In the genomic region with DNA sequence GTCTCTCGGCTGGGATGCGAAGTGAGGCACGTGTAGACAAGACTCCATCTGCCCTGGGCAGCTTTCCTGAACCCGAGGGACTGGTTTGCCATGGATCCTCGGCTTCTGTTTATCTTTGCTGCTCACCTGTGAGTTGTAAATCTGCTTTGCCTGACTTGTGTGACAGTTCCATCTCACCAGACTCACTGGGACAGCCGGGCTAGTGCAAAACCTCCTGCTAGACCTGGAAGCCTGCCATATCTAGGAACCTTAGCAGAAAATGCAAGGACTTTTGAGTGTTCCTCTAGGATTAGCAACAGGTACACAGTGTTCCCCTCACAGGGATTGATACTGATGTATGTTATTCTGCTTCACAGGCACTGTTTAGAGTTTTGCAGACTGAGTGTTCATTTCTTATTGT, we compare ENCODE assay signal across 16 cellular contexts.
DNase-seq lines count a peak whose midpoint lies in the region; ATAC-seq, FAIRE-seq and TF ChIP-seq lines count a peak whose summit lies in the region.
"Had no signal": no experiment of that assay in that cellular context is flagged by ENCODE, and none has a peak within 500 bp of the region (broad histone marks: within the 10 kb centered on the region; RNA-seq: fewer than 3 reads in every experiment).

No MANE protein-coding gene starts in this region.

- H3K56ac ChIP-seq in mesendoderm (ENCODE audit: low read length): no peak overlapping the region

- peak overlapping the region; percentile 47 for H3K4ac ChIP-seq in mesendoderm (ENCODE audit: low read depth, low read length)

- DNase-seq in NCI-H128 (lab: John Stamatoyannopoulos, UW; ENCODE audit: unreplicated experiment) (peak; percentile 66), K562 (ENCODE audit: extremely low read depth in 1 of 4, low spot score in 3 of 4) (peak in 1 of 4 experiments; percentile 14), mesendoderm (no peak), NCI-H1694 treated with DMSO at 0.1 percent for 48 hours (lab: John Stamatoyannopoulos, UW) (no peak), Peyer's patch (no peak), SW 1271 (lab: John Stamatoyannopoulos, UW) (no peak)
- no peak for DNase-seq in activated T-cell treated with anti-CD3 and anti-CD28 coated beads, Interleukin-2, amount 50 U/mL, for 72 hours
- DNase-seq: activated CD8-positive, alpha-beta T cell treated with anti-CD3 and anti-CD28 coated beads, Interleukin-2, amount 10 ng/mL, durations not matched to agents 7 days and 5 days; activated naive CD4-positive, alpha-beta T cell treated with anti-CD3 and anti-CD28 coated beads, Interleukin-2, amount 10 ng/mL, durations not matched to agents 7 days and 5 days; CD4-positive, alpha-beta T cell; H9; nephron progenitor cell had no signal

- in situ Hi-C loops in K562 (cut with MboI): no loop called here

- TF ChIP-seq CTCF in C4-2B (conservative IDR thresholded peaks at IDR 0.05) (no peak), K562 (IDR thresholded peaks at IDR 0.05 in 2 of 3, conservative IDR thresholded peaks at IDR 0.05 in 1 of 3; ENCODE audit: insufficient read depth in 2 of 3, low read depth in 1 of 3, low read length in 3 of 3) (no peak), Peyer's patch (IDR thresholded peaks at IDR 0.05) (no peak)

- H3K9me3 Mint-ChIP-seq in activated T-cell treated with anti-CD3 and anti-CD28 coated beads, Interleukin-2, amount 50 U/mL, for 72 hours: no peaks in the 10 kb centered on the region
- H3K9me3 Mint-ChIP-seq: activated naive CD4-positive, alpha-beta T cell treated with anti-CD3 and anti-CD28 coated beads, Interleukin-2, amount 10 ng/mL, durations not matched to agents 7 days and 5 days; CD4-positive, alpha-beta T cell; central memory CD8-positive, alpha-beta T cell; H9; nephron progenitor cell; T-helper 1 cell treated with Interleukin-12 subunit alpha and Interleukin-12 subunit beta and Interleukin-4 antibody, amounts not matched to agents 30 μg/mL and 1 μg/mL, for 36 hours had no signal

- H3K79me2 ChIP-seq in K562 (ENCODE audit: control insufficient read depth, insufficient read depth, low read length) (no peaks in the 10 kb centered on the region), mesendoderm (ENCODE audit: control insufficient read depth, insufficient read depth, low read length) (no peaks in the 10 kb centered on the region)

- no peaks in the 10 kb centered on the region for H3K9me3 ChIP-seq in K562 (replicated peaks; ENCODE audit: control insufficient read depth, insufficient read depth, low read depth, low read length)
- no peaks in the 10 kb centered on the region for H3K9me3 ChIP-seq in Peyer's patch

- H3K27ac ChIP-seq in C4-2B (peak overlapping the region; percentile 85), K562 (ENCODE audit: extremely low read depth, low read depth, low read length) (no peak overlapping the region), mesendoderm (ENCODE audit: low read depth, low read length) (no peak overlapping the region), Peyer's patch (peak overlapping the region in 2 of 4 donors; percentile 37 to 65)
- H3K27ac ChIP-seq: KMS-11 had no signal

- H2BK5ac ChIP-seq in mesendoderm (ENCODE audit: low read length): no peak overlapping the region

- no peak overlapping the region for H4K5ac ChIP-seq in mesendoderm (ENCODE audit: low read length)

- under 1% methylated on average over 6 of the region's 6 CpGs for WGBS in K562 (ENCODE audit: insufficient coverage, low coverage, missing lambda C conversion rate)
- no CpG with 5 or more reads among the region's 6 CpGs for WGBS in mesendoderm (ENCODE audit: extremely low coverage, insufficient coverage, low lambda C conversion rate)

- no TSS peak for BruUV-seq in K562 (replicated peaks; lab: Mats Ljungman, UMichigan)

- no peaks in the 10 kb centered on the region for H3K79me1 ChIP-seq in mesendoderm (ENCODE audit: low read length)

- no peak for TF ChIP-seq EP300 in K562 (IDR thresholded peaks at IDR 0.05; ENCODE audit: low read length)

- peaks cover 16% of the 10 kb centered on the region for H3K27me3 Mint-ChIP-seq in activated T-cell treated with anti-CD3 and anti-CD28 coated beads, Interleukin-2, amount 50 U/mL, for 72 hours (ENCODE audit: low read depth)

- no peak for TF ChIP-seq RAD21 in K562 (CRISPR knock-in tag; conservative IDR thresholded peaks at IDR 0.05 in 1 of 2, IDR thresholded peaks at IDR 0.05 in 1 of 2)

- CTCF ChIA-PET in K562 (lab: Yijun Ruan, JAX; ENCODE audit: low intra/inter-chr PET ratio): no interaction called here

- no peaks in the 10 kb centered on the region for H3K36me3 ChIP-seq in K562 (ENCODE audit: control insufficient read depth, insufficient read depth, low read length)
- H3K36me3 ChIP-seq in mesendoderm (ENCODE audit: control insufficient read depth, insufficient read depth, low read length): no peaks in the 10 kb centered on the region
- no peaks in the 10 kb centered on the region for H3K36me3 ChIP-seq in Peyer's patch

- POLR2A ChIA-PET in K562 (lab: Yijun Ruan, JAX): interaction anchor here (0.7 kb wide), 1 partner anchor 868 kb away, joined by 3 read pairs; no protein-coding TSS in a partner anchor

- H3K4me2 ChIP-seq in K562 (ENCODE audit: insufficient read depth, low read length) (no peak overlapping the region), mesendoderm (ENCODE audit: low read length) (no peak overlapping the region)
- H3K4me2 ChIP-seq: KMS-11 had no signal

- H4K20me1 ChIP-seq in K562 (replicated peaks; ENCODE audit: control insufficient read depth, insufficient read depth, low read length): 0 out of 2 replicates have a peak, but pooled peaks cover 2% of the 10 kb centered on the region

- no peak overlapping the region for H3K27ac Mint-ChIP-seq in activated T-cell treated with anti-CD3 and anti-CD28 coated beads, Interleukin-2, amount 50 U/mL, for 72 hours
- H3K27ac Mint-ChIP-seq: activated CD8-positive, alpha-beta T cell treated with anti-CD3 and anti-CD28 coated beads, Interleukin-2, amount 10 ng/mL, durations not matched to agents 7 days and 5 days; activated naive CD4-positive, alpha-beta T cell treated with anti-CD3 and anti-CD28 coated beads, Interleukin-2, amount 10 ng/mL, durations not matched to agents 7 days and 5 days; CD4-positive, alpha-beta T cell; H9; nephron progenitor cell; T-helper 1 cell treated with Interleukin-12 subunit alpha and Interleukin-12 subunit beta and Interleukin-4 antibody, amounts not matched to agents 30 μg/mL and 1 μg/mL, for 36 hours had no signal

- FAIRE-seq in K562 (lab: Jason Lieb, UNC): no peak

- H3K4me3 ChIP-seq in K562 (no peak overlapping the region), mesendoderm (ENCODE audit: low read length) (no peak overlapping the region), Peyer's patch (no peak overlapping the region)

- no peaks in the 10 kb centered on the region for H3K4me1 ChIP-seq in K562 (replicated peaks in 1 of 2; ENCODE audit: control insufficient read depth in 2 of 2, insufficient read depth in 2 of 2, low read length in 2 of 2)
- no peaks in the 10 kb centered on the region for H3K4me1 ChIP-seq in mesendoderm (ENCODE audit: control insufficient read depth, low read depth, low read length)
- H3K4me1 ChIP-seq in Peyer's patch: peaks cover 0 to 26% (median 3%) of the 10 kb centered on the region in 4 donors

- no peak overlapping the region for H2AFZ ChIP-seq in K562 (ENCODE audit: low read depth, low read length)

- no peak overlapping the region for H3K23ac ChIP-seq in mesendoderm (ENCODE audit: low read length)

- H3K9me1 ChIP-seq in K562 (ENCODE audit: control insufficient read depth, insufficient read depth, low read length): no peaks in the 10 kb centered on the region

- ATAC-seq in K562: no peak; the same call in 1 of the 3 replicates
- no peak for ATAC-seq in activated T-cell treated with anti-CD3 and anti-CD28 coated beads, Interleukin-2, amount 50 U/mL, for 72 hours (replicated peaks in 1 of 2)
- ATAC-seq: activated CD8-positive, alpha-beta T cell treated with anti-CD3 and anti-CD28 coated beads, Interleukin-2, amount 10 ng/mL, durations not matched to agents 7 days and 5 days had no signal

- H4K8ac ChIP-seq in mesendoderm (ENCODE audit: low read depth, low read length): no peak overlapping the region

- no peak overlapping the region for H2AK5ac ChIP-seq in mesendoderm (ENCODE audit: low read length)

- intact Hi-C loops in K562 (cut with micrococcal nuclease): loop anchor here (2.0 to 10.0 kb wide), 3 partner anchors 127 to 458 kb away; no protein-coding TSS in a partner anchor

- H3K4me1 Mint-ChIP-seq in activated T-cell treated with anti-CD3 and anti-CD28 coated beads, Interleukin-2, amount 50 U/mL, for 72 hours (ENCODE audit: low read depth): no peaks in the 10 kb centered on the region
- H3K4me1 Mint-ChIP-seq: activated naive CD4-positive, alpha-beta T cell treated with anti-CD3 and anti-CD28 coated beads, Interleukin-2, amount 10 ng/mL, durations not matched to agents 7 days and 5 days had no signal

- H3K4me3 Mint-ChIP-seq in activated T-cell treated with anti-CD3 and anti-CD28 coated beads, Interleukin-2, amount 50 U/mL, for 72 hours: no peak overlapping the region
- H3K4me3 Mint-ChIP-seq: activated CD8-positive, alpha-beta T cell treated with anti-CD3 and anti-CD28 coated beads, Interleukin-2, amount 10 ng/mL, durations not matched to agents 7 days and 5 days; activated naive CD4-positive, alpha-beta T cell treated with anti-CD3 and anti-CD28 coated beads, Interleukin-2, amount 10 ng/mL, durations not matched to agents 7 days and 5 days; CD4-positive, alpha-beta T cell; central memory CD8-positive, alpha-beta T cell; H9; nephron progenitor cell; T-helper 1 cell treated with Interleukin-12 subunit alpha and Interleukin-12 subunit beta and Interleukin-4 antibody, amounts not matched to agents 30 μg/mL and 1 μg/mL, for 36 hours had no signal

- H3K9ac ChIP-seq in K562 (ENCODE audit: insufficient read depth in 1 of 2, low read depth in 2 of 2, low read length in 2 of 2) (no peak overlapping the region), mesendoderm (ENCODE audit: low read length) (no peak overlapping the region)
- H3K9ac ChIP-seq: KMS-11 had no signal

- TF ChIP-seq POLR2A in K562 (conservative IDR thresholded peaks at IDR 0.05) (no peak), Peyer's patch (IDR thresholded peaks at IDR 0.05) (no peak)

- no peak overlapping the region for H3K18ac ChIP-seq in mesendoderm (ENCODE audit: low read length)

- H3K36me3 Mint-ChIP-seq in activated T-cell treated with anti-CD3 and anti-CD28 coated beads, Interleukin-2, amount 50 U/mL, for 72 hours (ENCODE audit: insufficient read depth in 2 of 2): no peaks in the 10 kb centered on the region
- H3K36me3 Mint-ChIP-seq: activated naive CD4-positive, alpha-beta T cell treated with anti-CD3 and anti-CD28 coated beads, Interleukin-2, amount 10 ng/mL, durations not matched to agents 7 days and 5 days had no signal

- H2BK15ac ChIP-seq in mesendoderm (replicated peaks; ENCODE audit: low read depth): no peak overlapping the region

- H3K27me3 ChIP-seq in K562 (ENCODE audit: control insufficient read depth in 2 of 2, insufficient read depth in 2 of 2, low read length in 2 of 2) (peaks cover 2 to 20% of the 10 kb centered on the region in 2 experiments; a peak in 3 of 5 replicates), mesendoderm (ENCODE audit: insufficient read depth, low read length, poor library complexity) (no peaks in the 10 kb centered on the region), Peyer's patch (no peaks in the 10 kb centered on the region)

- H2BK120ac ChIP-seq in mesendoderm (ENCODE audit: low read depth, low read length): no peak overlapping the region

TF ChIP-seq in K562, 482 proteins besides CTCF, POLR2A, EP300 and RAD21 (continues in another document):
- TF ChIP-seq CBFA2T3 (IDR thresholded peaks at IDR 0.05): peak; percentile 14; the same call in 1 of the 2 replicates
